1 cellular context compared by ENCODE assay signal in genomic region chr2:151543898-151544297, GRCh38.
TF ChIP-seq lines count a peak whose summit lies in the region.

No MANE protein-coding gene starts in this region.

TF ChIP-seq in GM23338, 12 proteins besides CTCF, POLR2A, EP300 and RAD21 (continued from another document):
- no peak for TF ChIP-seq REST (IDR thresholded peaks at IDR 0.05; ENCODE audit: unreplicated experiment)
TF ChIP-seq in GM23338: peak in this region for 0.
